Comparison of ENCODE assay signal across 8 cellular contexts in the genomic region with DNA sequence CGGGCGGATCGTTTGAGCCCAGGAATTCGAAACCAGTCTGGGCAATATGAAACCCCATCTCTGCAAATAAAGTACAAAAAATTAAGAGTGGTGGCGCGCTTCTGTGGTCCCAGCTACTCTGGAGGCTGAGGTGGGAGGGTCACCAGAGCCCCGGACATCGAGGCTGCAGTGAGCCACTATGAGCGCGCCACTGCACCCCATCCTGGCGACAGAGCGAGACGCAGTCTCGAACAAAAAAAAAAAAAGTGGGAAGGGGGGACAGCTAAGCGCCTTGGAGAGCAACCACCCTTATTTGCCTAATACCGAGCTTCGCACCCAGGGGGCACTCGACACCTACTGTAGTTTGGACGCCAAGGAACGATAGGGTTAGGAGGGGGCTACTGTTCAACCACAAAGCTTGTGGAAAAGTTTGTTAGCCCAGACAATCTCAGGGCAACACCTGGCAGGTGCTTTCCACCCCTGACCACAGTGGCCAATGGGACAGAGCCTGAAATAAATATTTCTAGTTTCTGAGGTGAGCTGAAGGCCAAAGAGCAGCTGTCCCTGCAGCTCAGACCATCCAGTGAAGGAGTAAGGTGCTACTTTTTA. TPM values are rescaled to one million over a fixed set of nuclear protein-coding genes. Genes with fewer than 3 reads are reported as not detected.
DNase-seq lines count a peak whose midpoint lies in the region; ATAC-seq lines count a peak whose summit lies in the region.

No MANE protein-coding gene starts in this region.

- H4K20me1 ChIP-seq in BLaER1 treated with 17β-estradiol and CSF1 and Interleukin-3, amounts not matched to agents 10 nM and 100 nM, result peaks cover 0 to 35% (median 14%) of the 10 kb centered on the region in 11 experiments; a peak in 17 of 22 replicates

- CTCF ChIA-PET in activated CD8-positive, alpha-beta T cell treated with anti-CD3 and anti-CD28 coated beads, Interleukin-2, amount 10 ng/mL, durations not matched to agents 7 days and 5 days (lab: Charles Lee), result interaction anchor here (0.7 to 5.1 kb wide), 60 partner anchors 8 to 419 kb away, joined by 3 to 113 read pairs (median 6); a partner anchor contains a TSS

- POLR2A ChIA-PET in activated CD8-positive, alpha-beta T cell treated with anti-CD3 and anti-CD28 coated beads, Interleukin-2, amount 10 ng/mL, durations not matched to agents 7 days and 5 days (lab: Charles Lee), result interaction anchor here (0.6 to 3.9 kb wide), 11 partner anchors 10 to 790 kb away, joined by 3 to 47 read pairs (median 7); a partner anchor contains a TSS

- ATAC-seq in GM19372 (IDR thresholded peaks at IDR 0.05; ENCODE audit: low read depth, unreplicated experiment), result peak; percentile 59
- ATAC-seq in activated CD8-positive, alpha-beta T cell treated with anti-CD3 and anti-CD28 coated beads, Interleukin-2, amount 10 ng/mL, durations not matched to agents 7 days and 5 days, result peak; percentile 54

- no peaks in the 10 kb centered on the region for H3K9me3 Mint-ChIP-seq in activated CD8-positive, alpha-beta T cell treated with anti-CD3 and anti-CD28 coated beads, Interleukin-2, amount 10 ng/mL, durations not matched to agents 7 days and 5 days (ENCODE audit: insufficient read depth)

- peaks cover 65% of the 10 kb centered on the region for H3K36me3 Mint-ChIP-seq in activated CD8-positive, alpha-beta T cell treated with anti-CD3 and anti-CD28 coated beads, Interleukin-2, amount 10 ng/mL, durations not matched to agents 7 days and 5 days (ENCODE audit: low read depth)

- no peaks in the 10 kb centered on the region for H3K27me3 Mint-ChIP-seq in activated CD8-positive, alpha-beta T cell treated with anti-CD3 and anti-CD28 coated beads, Interleukin-2, amount 10 ng/mL, durations not matched to agents 7 days and 5 days (ENCODE audit: low read depth)

- H3K4me3 Mint-ChIP-seq in activated CD8-positive, alpha-beta T cell treated with anti-CD3 and anti-CD28 coated beads, Interleukin-2, amount 10 ng/mL, durations not matched to agents 7 days and 5 days, result peak overlapping the region; percentile 98

- peaks cover 43% of the 10 kb centered on the region for H3K4me1 Mint-ChIP-seq in activated CD8-positive, alpha-beta T cell treated with anti-CD3 and anti-CD28 coated beads, Interleukin-2, amount 10 ng/mL, durations not matched to agents 7 days and 5 days (ENCODE audit: low read depth)

- H3K4me3 ChIP-seq in BLaER1 treated with 17β-estradiol and CSF1 and Interleukin-3, amounts not matched to agents 10 nM and 100 nM, result peak overlapping the region; percentile 56 to 85 (median 75)
- H3K4me3 ChIP-seq in endocrine pancreas (ENCODE audit: control insufficient read depth, insufficient read depth, low read length), result peak overlapping the region; percentile 69

- H3K27ac ChIP-seq in BLaER1 treated with 17β-estradiol and CSF1 and Interleukin-3, amounts not matched to agents 10 nM and 100 nM, result peak overlapping the region; percentile 84 to 97 (median 94)

- peak overlapping the region; percentile 84 to 95 (median 90) for H3K9ac ChIP-seq in BLaER1 treated with 17β-estradiol and CSF1 and Interleukin-3, amounts not matched to agents 10 nM and 100 nM
- H3K9ac ChIP-seq in endocrine pancreas (ENCODE audit: control insufficient read depth, insufficient read depth, low read length), result peak overlapping the region; percentile 68

- peak overlapping the region; percentile 85 to 98 (median 93) for H3K4me2 ChIP-seq in BLaER1 treated with 17β-estradiol and CSF1 and Interleukin-3, amounts not matched to agents 10 nM and 100 nM

- peaks cover 28 to 66% (median 49%) of the 10 kb centered on the region in 10 experiments for H3K4me1 ChIP-seq in BLaER1 treated with 17β-estradiol and CSF1 and Interleukin-3, amounts not matched to agents 10 nM and 100 nM
- H3K4me1 ChIP-seq in endocrine pancreas (ENCODE audit: control insufficient read depth, insufficient read depth, low read length), result no peaks in the 10 kb centered on the region

- peaks cover 58 to 75% (median 69%) of the 10 kb centered on the region in 11 experiments for H3K36me3 ChIP-seq in BLaER1 treated with 17β-estradiol and CSF1 and Interleukin-3, amounts not matched to agents 10 nM and 100 nM
- H3K36me3 ChIP-seq in endocrine pancreas (ENCODE audit: control insufficient read depth, insufficient read depth, low read length), result peaks cover 11% of the 10 kb centered on the region

- DNase-seq in HT-29 (ENCODE audit: low spot score), result peak; percentile 86
- peak; percentile 92 for DNase-seq in NCI-H82 (lab: John Stamatoyannopoulos, UW)
- DNase-seq in activated CD8-positive, alpha-beta T cell treated with anti-CD3 and anti-CD28 coated beads, Interleukin-2, amount 10 ng/mL, durations not matched to agents 7 days and 5 days, result peak; percentile 84
- DNase-seq in medulla oblongata (ENCODE audit: extremely low spot score), result peak; percentile 79
- DNase-seq in stimulated activated CD8-positive, alpha-beta memory T cell treated with anti-CD3 and anti-CD28 coated beads, Interleukin-15, amount 100 ng/mL, for 48 hours (ENCODE audit: low read depth in 2 of 2), result peak; percentile 51 to 56

- no peaks in the 10 kb centered on the region for H3K9me3 ChIP-seq in BLaER1 treated with 17β-estradiol and CSF1 and Interleukin-3, amounts not matched to agents 10 nM and 100 nM (replicated peaks in 1 of 11)
- no peaks in the 10 kb centered on the region for H3K9me3 ChIP-seq in endocrine pancreas (ENCODE audit: control insufficient read depth, low read length)

- peak overlapping the region; percentile 96 for H3K27ac Mint-ChIP-seq in activated CD8-positive, alpha-beta T cell treated with anti-CD3 and anti-CD28 coated beads, Interleukin-2, amount 10 ng/mL, durations not matched to agents 7 days and 5 days

- H3K27me3 ChIP-seq in BLaER1 treated with 17β-estradiol and CSF1 and Interleukin-3, amounts not matched to agents 10 nM and 100 nM, result no peaks in the 10 kb centered on the region
- no peaks in the 10 kb centered on the region for H3K27me3 ChIP-seq in endocrine pancreas (ENCODE audit: control insufficient read depth, insufficient read depth, low read length)

RNA-seq across cellular contexts. Expression of a gene that starts 0.8 kb away (rescaled TPM):
- 12.4 and 16.0 TPM in 2 replicates for total RNA-seq in HT-29 (2014; rRNA removed; shearing (Covaris generic))
- 10 to 100 TPM; 19.2 to 21.8 TPM for total RNA-seq in activated CD8-positive, alpha-beta T cell treated with anti-CD3 and anti-CD28 coated beads, Interleukin-2, amount 10 ng/mL, durations not matched to agents 7 days and 5 days

RNA-seq across cellular contexts. Expression of a gene that starts 11.5 kb away (rescaled TPM):
- total RNA-seq in HT-29 (2014; rRNA removed; shearing (Covaris generic)), result 55.9 and 63.1 TPM in 2 replicates
- total RNA-seq in activated CD8-positive, alpha-beta T cell treated with anti-CD3 and anti-CD28 coated beads, Interleukin-2, amount 10 ng/mL, durations not matched to agents 7 days and 5 days, result 10 to 100 TPM; 65.8 to 65.9 TPM

RNA-seq across cellular contexts. Expression of a gene that starts 16.4 kb away (rescaled TPM):
- total RNA-seq in HT-29 (2014; rRNA removed; shearing (Covaris generic)), result 82.1 and 103 TPM in 2 replicates
- total RNA-seq in activated CD8-positive, alpha-beta T cell treated with anti-CD3 and anti-CD28 coated beads, Interleukin-2, amount 10 ng/mL, durations not matched to agents 7 days and 5 days, result 10 to 100 TPM; 54.8 to 62.1 TPM

RNA-seq across cellular contexts. Expression of a gene that starts 25.7 kb away (rescaled TPM):
- total RNA-seq in HT-29 (2014; rRNA removed; shearing (Covaris generic)), result 0.91 and 1.7 TPM in 2 replicates
- under 1 TPM; 0.53 to 0.60 TPM for total RNA-seq in activated CD8-positive, alpha-beta T cell treated with anti-CD3 and anti-CD28 coated beads, Interleukin-2, amount 10 ng/mL, durations not matched to agents 7 days and 5 days

RNA-seq across cellular contexts. Expression of a gene that starts 30.8 kb away (rescaled TPM):
- total RNA-seq in HT-29 (2014; rRNA removed; shearing (Covaris generic)), result 38.1 and 44.7 TPM in 2 replicates
- total RNA-seq in activated CD8-positive, alpha-beta T cell treated with anti-CD3 and anti-CD28 coated beads, Interleukin-2, amount 10 ng/mL, durations not matched to agents 7 days and 5 days, result 10 to 100 TPM; 53.6 to 54.7 TPM

Comparison
In these comparisons a context has a peak if more than half of its experiments do, and no peak if none do; other contexts are left out.
1. Peak in every context shown above with its lines: DNase-seq, ATAC-seq, H3K4me3 ChIP-seq and H3K27ac ChIP-seq.